ENCODE assay signal across 1 cellular context in genomic region chr10:49550563-49550962, GRCh38.
TF ChIP-seq lines count a peak whose summit lies in the region.

No MANE protein-coding gene starts in this region.

TF ChIP-seq in SK-N-SH, 30 proteins besides CTCF, POLR2A, EP300 and RAD21 (continued from another document):
- TF ChIP-seq, protein P1, sequence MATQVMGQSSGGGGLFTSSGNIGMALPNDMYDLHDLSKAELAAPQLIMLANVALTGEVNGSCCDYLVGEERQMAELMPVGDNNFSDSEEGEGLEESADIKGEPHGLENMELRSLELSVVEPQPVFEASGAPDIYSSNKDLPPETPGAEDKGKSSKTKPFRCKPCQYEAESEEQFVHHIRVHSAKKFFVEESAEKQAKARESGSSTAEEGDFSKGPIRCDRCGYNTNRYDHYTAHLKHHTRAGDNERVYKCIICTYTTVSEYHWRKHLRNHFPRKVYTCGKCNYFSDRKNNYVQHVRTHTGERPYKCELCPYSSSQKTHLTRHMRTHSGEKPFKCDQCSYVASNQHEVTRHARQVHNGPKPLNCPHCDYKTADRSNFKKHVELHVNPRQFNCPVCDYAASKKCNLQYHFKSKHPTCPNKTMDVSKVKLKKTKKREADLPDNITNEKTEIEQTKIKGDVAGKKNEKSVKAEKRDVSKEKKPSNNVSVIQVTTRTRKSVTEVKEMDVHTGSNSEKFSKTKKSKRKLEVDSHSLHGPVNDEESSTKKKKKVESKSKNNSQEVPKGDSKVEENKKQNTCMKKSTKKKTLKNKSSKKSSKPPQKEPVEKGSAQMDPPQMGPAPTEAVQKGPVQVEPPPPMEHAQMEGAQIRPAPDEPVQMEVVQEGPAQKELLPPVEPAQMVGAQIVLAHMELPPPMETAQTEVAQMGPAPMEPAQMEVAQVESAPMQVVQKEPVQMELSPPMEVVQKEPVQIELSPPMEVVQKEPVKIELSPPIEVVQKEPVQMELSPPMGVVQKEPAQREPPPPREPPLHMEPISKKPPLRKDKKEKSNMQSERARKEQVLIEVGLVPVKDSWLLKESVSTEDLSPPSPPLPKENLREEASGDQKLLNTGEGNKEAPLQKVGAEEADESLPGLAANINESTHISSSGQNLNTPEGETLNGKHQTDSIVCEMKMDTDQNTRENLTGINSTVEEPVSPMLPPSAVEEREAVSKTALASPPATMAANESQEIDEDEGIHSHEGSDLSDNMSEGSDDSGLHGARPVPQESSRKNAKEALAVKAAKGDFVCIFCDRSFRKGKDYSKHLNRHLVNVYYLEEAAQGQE (IDR thresholded peaks at IDR 0.05; ENCODE audit: low read depth, low read length): no peak
- no peak for TF ChIP-seq SMC3 (IDR thresholded peaks at IDR 0.05; ENCODE audit: low read depth, low read length)
- TF ChIP-seq, protein P2, sequence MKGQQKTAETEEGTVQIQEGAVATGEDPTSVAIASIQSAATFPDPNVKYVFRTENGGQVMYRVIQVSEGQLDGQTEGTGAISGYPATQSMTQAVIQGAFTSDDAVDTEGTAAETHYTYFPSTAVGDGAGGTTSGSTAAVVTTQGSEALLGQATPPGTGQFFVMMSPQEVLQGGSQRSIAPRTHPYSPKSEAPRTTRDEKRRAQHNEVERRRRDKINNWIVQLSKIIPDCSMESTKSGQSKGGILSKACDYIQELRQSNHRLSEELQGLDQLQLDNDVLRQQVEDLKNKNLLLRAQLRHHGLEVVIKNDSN (IDR thresholded peaks at IDR 0.05; ENCODE audit: borderline replicate concordance, low read depth): no peak
